1 cellular context compared by ENCODE assay signal in the genomic region with DNA sequence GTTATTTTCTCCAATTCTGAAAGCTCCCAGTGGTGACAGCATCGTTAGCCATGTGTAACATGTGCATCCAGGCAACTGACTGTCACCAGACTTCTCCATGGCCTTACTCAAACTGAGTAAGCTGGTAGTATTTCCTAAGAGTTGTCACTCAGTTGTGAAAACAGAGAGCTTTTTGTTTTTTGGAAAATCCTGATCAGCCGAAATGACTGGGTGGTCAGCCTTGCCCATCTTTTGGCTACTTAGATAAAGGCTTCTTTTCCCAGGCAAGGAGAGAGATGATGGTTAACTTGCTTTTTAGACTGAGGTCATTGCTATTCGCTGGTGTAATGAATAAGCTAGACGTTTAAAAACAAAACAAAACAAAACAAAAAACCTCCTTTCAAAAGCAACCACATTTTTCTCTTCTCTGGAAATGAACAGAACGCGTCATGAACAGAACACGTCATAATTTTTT.
TF ChIP-seq lines count a peak whose summit lies in the region.

No MANE protein-coding gene starts in this region.

TF ChIP-seq in IMR-90, 13 proteins besides CTCF, POLR2A, EP300 and RAD21 (continued from another document):
- TF ChIP-seq MXI1 (IDR thresholded peaks at IDR 0.05; ENCODE audit: borderline replicate concordance, low read depth, low read length), result peak; percentile 67; the same call in 1 of the 2 replicates
- TF ChIP-seq MAFK (IDR thresholded peaks at IDR 0.05; ENCODE audit: low read depth, low read length), result no peak
- TF ChIP-seq, protein P1, sequence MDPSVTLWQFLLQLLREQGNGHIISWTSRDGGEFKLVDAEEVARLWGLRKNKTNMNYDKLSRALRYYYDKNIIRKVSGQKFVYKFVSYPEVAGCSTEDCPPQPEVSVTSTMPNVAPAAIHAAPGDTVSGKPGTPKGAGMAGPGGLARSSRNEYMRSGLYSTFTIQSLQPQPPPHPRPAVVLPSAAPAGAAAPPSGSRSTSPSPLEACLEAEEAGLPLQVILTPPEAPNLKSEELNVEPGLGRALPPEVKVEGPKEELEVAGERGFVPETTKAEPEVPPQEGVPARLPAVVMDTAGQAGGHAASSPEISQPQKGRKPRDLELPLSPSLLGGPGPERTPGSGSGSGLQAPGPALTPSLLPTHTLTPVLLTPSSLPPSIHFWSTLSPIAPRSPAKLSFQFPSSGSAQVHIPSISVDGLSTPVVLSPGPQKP (IDR thresholded peaks at IDR 0.05; ENCODE audit: borderline replicate concordance, low read depth, low read length), result no peak
- TF ChIP-seq MAZ (IDR thresholded peaks at IDR 0.05; ENCODE audit: borderline replicate concordance, low read depth, low read length), result no peak
